9 cellular contexts compared by ENCODE assay signal in the genomic region with DNA sequence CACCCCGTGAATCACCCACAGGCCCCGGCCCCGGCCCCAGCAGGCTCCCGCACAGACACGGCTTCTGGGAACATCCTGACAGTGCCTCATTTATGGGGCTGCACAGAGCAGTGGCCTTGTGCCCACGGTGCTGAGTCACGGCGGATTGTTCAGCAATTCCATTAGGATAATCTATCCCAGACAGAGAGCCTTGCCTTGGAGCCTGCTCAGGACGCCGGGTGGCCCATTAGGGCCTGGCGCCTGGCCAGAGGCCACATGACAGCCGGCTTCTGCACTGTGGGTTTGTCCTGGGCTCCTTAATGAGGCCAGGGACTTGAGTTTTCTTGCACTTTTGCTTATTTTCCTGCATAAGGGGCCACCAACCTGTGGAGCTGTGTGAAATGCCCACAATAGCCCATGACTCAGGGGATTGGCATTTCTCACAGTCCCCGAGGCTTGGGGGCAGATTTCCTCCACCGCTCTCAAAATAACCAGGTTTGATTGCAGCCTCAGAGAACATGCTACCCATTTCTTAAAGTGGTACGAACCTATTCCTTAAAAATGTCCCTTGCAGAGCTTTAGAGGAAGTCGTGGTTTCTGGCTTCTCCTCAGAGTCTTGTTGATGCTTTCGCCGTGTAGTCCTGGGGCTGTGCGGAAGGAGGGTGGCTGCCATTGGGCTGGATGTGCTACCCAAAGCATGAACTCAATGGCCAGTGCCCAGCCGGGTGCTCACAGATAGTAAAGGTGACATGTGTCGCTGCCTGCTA. TPM values are rescaled to one million over a fixed set of nuclear protein-coding genes. Genes with fewer than 3 reads are reported as not detected.
A peak's percentile ranks its signal among the peaks of the same experiment; 100 is the strongest.
DNase-seq lines count a peak whose midpoint lies in the region; ATAC-seq and TF ChIP-seq lines count a peak whose summit lies in the region.
"Had no signal": no experiment of that assay in that cellular context is flagged by ENCODE, and none has a peak within 500 bp of the region (broad histone marks: within the 10 kb centered on the region; RNA-seq: fewer than 3 reads in every experiment).

No MANE protein-coding gene starts in this region.

- H3K27me3 ChIP-seq in right lobe of liver: no peaks in the 10 kb centered on the region
- H3K27me3 ChIP-seq in testis: no peaks in the 10 kb centered on the region

- ATAC-seq in right lobe of liver: peak; percentile 74 to 83 (median 77)
- ATAC-seq in HG02763 (IDR thresholded peaks at IDR 0.05; ENCODE audit: unreplicated experiment): no peak

- no peak overlapping the region for H3K27ac Mint-ChIP-seq in T-helper 2 cell treated with Interferon-gamma antibody and Interleukin-4, amounts not matched to agents 5 μg/mL and 100 μg/mL, for 36 hours
- H3K27ac Mint-ChIP-seq: activated naive CD8-positive, alpha-beta T cell had no signal

- no peaks in the 10 kb centered on the region for H3K36me3 Mint-ChIP-seq in T-helper 2 cell treated with Interferon-gamma antibody and Interleukin-4, amounts not matched to agents 5 μg/mL and 100 μg/mL, for 36 hours (ENCODE audit: low read depth)
- H3K36me3 Mint-ChIP-seq: activated naive CD8-positive, alpha-beta T cell had no signal

- no peaks in the 10 kb centered on the region for H3K36me3 ChIP-seq in right lobe of liver
- no peaks in the 10 kb centered on the region for H3K36me3 ChIP-seq in testis (ENCODE audit: low read depth, missing control alignments)

- H3K4me3 Mint-ChIP-seq in T-helper 2 cell treated with Interferon-gamma antibody and Interleukin-4, amounts not matched to agents 5 μg/mL and 100 μg/mL, for 36 hours: no peak overlapping the region
- H3K4me3 Mint-ChIP-seq: activated naive CD8-positive, alpha-beta T cell had no signal

- TF ChIP-seq POLR2A in right lobe of liver (IDR thresholded peaks at IDR 0.05) (no peak), testis (IDR thresholded peaks at IDR 0.05) (no peak)

- no peaks in the 10 kb centered on the region for H3K4me1 Mint-ChIP-seq in T-helper 2 cell treated with Interferon-gamma antibody and Interleukin-4, amounts not matched to agents 5 μg/mL and 100 μg/mL, for 36 hours (ENCODE audit: low read depth)

- peaks cover 5% of the 10 kb centered on the region for H3K27me3 Mint-ChIP-seq in T-helper 2 cell treated with Interferon-gamma antibody and Interleukin-4, amounts not matched to agents 5 μg/mL and 100 μg/mL, for 36 hours (ENCODE audit: low read depth)

- TF ChIP-seq CTCF in right lobe of liver (IDR thresholded peaks at IDR 0.05) (no peak), testis (IDR thresholded peaks at IDR 0.05) (no peak)

- DNase-seq in NCI-H2029 (lab: John Stamatoyannopoulos, UW): peak; percentile 38
- no peak for DNase-seq in NCI-H2029 treated with DMSO at 0.1 percent for 48 hours (lab: John Stamatoyannopoulos, UW)
- DNase-seq in OCI-M1 (lab: John Stamatoyannopoulos, UW): peak; percentile 41
- DNase-seq in dermis blood vessel endothelial cell: peak; percentile 97
- peak in 2 of 3 donors; percentile 46 to 67 for DNase-seq in right lobe of liver
- peak; percentile 80 for DNase-seq in testis
- DNase-seq in T-helper 2 cell treated with Interferon-gamma antibody and Interleukin-4, amounts not matched to agents 5 μg/mL and 100 μg/mL, for 36 hours (ENCODE audit: low spot score): no peak

- intact Hi-C loops in right lobe of liver (cut with DNase I): no loop called here
- intact Hi-C loops in testis (cut with DNase I; ENCODE audit: low total_unique reads): no loop called here

- H3K9me3 Mint-ChIP-seq in T-helper 2 cell treated with Interferon-gamma antibody and Interleukin-4, amounts not matched to agents 5 μg/mL and 100 μg/mL, for 36 hours: no peaks in the 10 kb centered on the region

- H3K4me3 ChIP-seq in right lobe of liver (no peak overlapping the region), testis (no peak overlapping the region)

- H3K4me1 ChIP-seq in right lobe of liver (no peaks in the 10 kb centered on the region), testis (peaks cover 14% of the 10 kb centered on the region)

- H3K9me3 ChIP-seq in right lobe of liver (no peaks in the 10 kb centered on the region), testis (no peaks in the 10 kb centered on the region)

- H3K27ac ChIP-seq in right lobe of liver (no peak overlapping the region), testis (peak overlapping the region; percentile 25 to 65)

- 45% methylated on average over 5 of the region's 21 CpGs for WGBS in right lobe of liver (ENCODE audit: insufficient coverage, low coverage, low lambda C conversion rate, missing lambda C conversion rate)
- whole genome bisulfite sequencing in testis, 2 donors: 30 to 31% methylated on average over 7 to 21 of the region's 21 CpGs

RNA-seq across cellular contexts. Expression of gene SYNM, which starts 19.0 kb away (rescaled TPM):
- total RNA-seq in dermis blood vessel endothelial cell (45.1 and 60.0 TPM in 2 replicates), right lobe of liver (1 to 10 TPM; 1.6 to 3.5 (median 2.9) TPM), testis (10 to 100 TPM in 1 of 2 donors, 1 to 10 TPM in 1; 10.0 to 11.1 TPM)
- 17.9 TPM for polyA plus RNA-seq in testis (ENCODE audit: insufficient read depth, low read depth, low replicate concordance)

Comparison
In these comparisons a context has a peak if more than half of its experiments do, and no peak if none do; other contexts are left out.
1. DNase-seq: peak in NCI-H2029 (single experiment), OCI-M1 (single experiment), dermis blood vessel endothelial cell (single experiment), right lobe of liver (2 of 3) and testis (single experiment); none in NCI-H2029 treated with DMSO at 0.1 percent for 48 hours (single experiment) and T-helper 2 cell treated with Interferon-gamma antibody and Interleukin-4, amounts not matched to agents 5 μg/mL and 100 μg/mL, for 36 hours (single experiment).
2. H3K27ac ChIP-seq: peak in testis (2 of 2); none in right lobe of liver (0 of 3).